Comparison of ENCODE assay signal across 1 cellular context in genomic region chr20:62929051-62929538, GRCh38.
TF ChIP-seq lines count a peak whose summit lies in the region.

No MANE protein-coding gene starts in this region.

TF ChIP-seq in HepG2, 621 proteins besides CTCF, POLR2A, EP300 and RAD21 (continued from another document and continues in another):
- no peak for TF ChIP-seq HBP1 (CRISPR knock-in tag; IDR thresholded peaks at IDR 0.05; ENCODE audit: low read depth)
- no peak for TF ChIP-seq CREB1 (IDR thresholded peaks at IDR 0.05)
- no peak for TF ChIP-seq CREB1 (CRISPR knock-in tag; IDR thresholded peaks at IDR 0.05)
- no peak for TF ChIP-seq NFE2L2 (IDR thresholded peaks at IDR 0.05; ENCODE audit: low read length)
- TF ChIP-seq ZNF276 (CRISPR knock-in tag; IDR thresholded peaks at IDR 0.05; ENCODE audit: low read depth) = no peak
- no peak for TF ChIP-seq ZNF513 (CRISPR knock-in tag; conservative IDR thresholded peaks at IDR 0.05)
- no peak for TF ChIP-seq HINFP (CRISPR knock-in tag; IDR thresholded peaks at IDR 0.05; ENCODE audit: low read depth)
- TF ChIP-seq NCOA1 (CRISPR knock-in tag; IDR thresholded peaks at IDR 0.05) = no peak
- TF ChIP-seq KMT2B (CRISPR knock-in tag; IDR thresholded peaks at IDR 0.05) = no peak
- no peak for TF ChIP-seq ZNF614 (CRISPR knock-in tag; IDR thresholded peaks at IDR 0.05; ENCODE audit: borderline replicate concordance)
- TF ChIP-seq HNRNPL (IDR thresholded peaks at IDR 0.05; ENCODE audit: low read depth, low read length) = no peak
- no peak for TF ChIP-seq CENPX (CRISPR knock-in tag; IDR thresholded peaks at IDR 0.05)
- no peak for TF ChIP-seq NFAT5 (CRISPR knock-in tag; IDR thresholded peaks at IDR 0.05)
- TF ChIP-seq PRDM10 (CRISPR knock-in tag; IDR thresholded peaks at IDR 0.05; ENCODE audit: low read depth) = no peak
- TF ChIP-seq ZNF383 (CRISPR knock-in tag; IDR thresholded peaks at IDR 0.05; ENCODE audit: borderline replicate concordance) = no peak
- TF ChIP-seq PBX3 (CRISPR knock-in tag; IDR thresholded peaks at IDR 0.05; ENCODE audit: borderline replicate concordance) = no peak
- no peak for TF ChIP-seq ZNF577 (CRISPR knock-in tag; IDR thresholded peaks at IDR 0.05; ENCODE audit: borderline replicate concordance, low read depth)
- no peak for TF ChIP-seq KLF6 (CRISPR knock-in tag; IDR thresholded peaks at IDR 0.05)
- TF ChIP-seq DNMT3B (CRISPR knock-in tag; conservative IDR thresholded peaks at IDR 0.05) = no peak
- TF ChIP-seq THRA (CRISPR knock-in tag; IDR thresholded peaks at IDR 0.05; ENCODE audit: borderline replicate concordance) = no peak
- TF ChIP-seq KIAA2018 (CRISPR knock-in tag; IDR thresholded peaks at IDR 0.05; ENCODE audit: borderline replicate concordance) = no peak
